ENCODE assay signal across 16 cellular contexts in genomic region chr1:15106608-15107007, GRCh38. TPM values are rescaled to one million over a fixed set of nuclear protein-coding genes. Genes with fewer than 3 reads are reported as not detected.
DNase-seq lines count a peak whose midpoint lies in the region; ATAC-seq and TF ChIP-seq lines count a peak whose summit lies in the region.
"Had no signal": no experiment of that assay in that cellular context is flagged by ENCODE, and none has a peak within 500 bp of the region (broad histone marks: within the 10 kb centered on the region; RNA-seq: fewer than 3 reads in every experiment).

No MANE protein-coding gene starts in this region.

- H3K36me3 Mint-ChIP-seq in activated T-helper 1 cell treated with anti-CD3 and anti-CD28 coated beads, Interleukin-12 subunit alpha, Interleukin-12 subunit beta, Interleukin-2, Interleukin-4 antibody, amounts not matched to agents 30 ng/mL and 10 ng/mL and 1 ng/mL, durations not matched to agents 14 hours and 24 hours and 36 hours (ENCODE audit: low read depth), result no peaks in the 10 kb centered on the region
- H3K36me3 Mint-ChIP-seq in activated naive CD4-positive, alpha-beta T cell treated with anti-CD3 and anti-CD28 coated beads, Interleukin-2, amount 10 ng/mL, durations not matched to agents 7 days and 5 days, result no peaks in the 10 kb centered on the region

- POLR2A ChIA-PET in A673 (lab: Charles Lee; ENCODE audit: low non-redundant PET), result no interaction called here
- POLR2A ChIA-PET in HEK293 (lab: Yijun Ruan, JAX), result no interaction called here
- POLR2A ChIA-PET in SK-N-SH (lab: Yijun Ruan, JAX), result no interaction called here

- H3F3A ChIP-seq in SK-N-SH (replicated peaks; ENCODE audit: insufficient read depth), result no peaks in the 10 kb centered on the region

- H3K9me3 ChIP-seq in A673 (ENCODE audit: low read depth, low read length, poor library complexity, severe bottlenecking) (no peaks in the 10 kb centered on the region), HEK293 (ENCODE audit: control insufficient read depth, insufficient read depth, low read depth, low read length) (no peaks in the 10 kb centered on the region), SK-N-SH (no peaks in the 10 kb centered on the region)
- H3K9me3 ChIP-seq: MG63 had no signal

- H3K9me2 ChIP-seq in SK-N-SH, result no peaks in the 10 kb centered on the region

- no peaks in the 10 kb centered on the region for H3K79me2 ChIP-seq in SK-N-SH (ENCODE audit: insufficient read depth)

- no peaks in the 10 kb centered on the region for H3K36me3 ChIP-seq in A673 (ENCODE audit: insufficient read depth, low read length, poor library complexity, severe bottlenecking)
- H3K36me3 ChIP-seq in HEK293 (ENCODE audit: control insufficient read depth in 2 of 2, insufficient read depth in 1 of 2, low read length in 2 of 2), result no peaks in the 10 kb centered on the region
- H3K36me3 ChIP-seq in SK-N-SH (replicated peaks in 1 of 2; ENCODE audit: control insufficient read depth in 1 of 2, insufficient read depth in 2 of 2, low read length in 1 of 2), result no peaks in the 10 kb centered on the region
- H3K36me3 ChIP-seq: MG63 had no signal

- CTCF ChIA-PET in A673 (lab: Charles Lee) (no interaction called here), HEK293 (lab: Yijun Ruan, JAX) (interaction anchor here (0.6 to 0.8 kb wide), 3 partner anchors 42 to 217 kb away, joined by 3 to 4 read pairs (median 4); no protein-coding TSS in a partner anchor), SK-N-SH (lab: Yijun Ruan, JAX) (interaction anchor here (1.0 to 1.3 kb wide), 2 partner anchors 45 to 60 kb away, joined by 3 read pairs; no protein-coding TSS in a partner anchor)
- CTCF ChIA-PET in activated naive CD4-positive, alpha-beta T cell treated with anti-CD3 and anti-CD28 coated beads, Interleukin-2, amount 10 ng/mL, durations not matched to agents 7 days and 5 days (lab: Charles Lee), result no interaction called here

- H3K9ac ChIP-seq in SK-N-SH, result no peak overlapping the region

- H3K27me3 ChIP-seq in A673 (replicated peaks; ENCODE audit: insufficient read depth, low read depth, low read length, poor library complexity), result no peaks in the 10 kb centered on the region
- no peaks in the 10 kb centered on the region for H3K27me3 ChIP-seq in SK-N-SH (ENCODE audit: insufficient read depth)
- H3K27me3 ChIP-seq: MG63 had no signal

- H3K4me3 ChIP-seq in A673 (ENCODE audit: low read depth, low read length, poor library complexity, severe bottlenecking), result no peak overlapping the region
- no peak overlapping the region for H3K4me3 ChIP-seq in HEK293 (ENCODE audit: low read depth, low read length)
- H3K4me3 ChIP-seq in SK-N-SH (ENCODE audit: low read depth in 2 of 2, low read length in 1 of 2), result no peak overlapping the region
- no peak overlapping the region for H3K4me3 ChIP-seq in epithelial cell of esophagus (ENCODE audit: low read length)
- H3K4me3 ChIP-seq: MG63 had no signal

- no peak overlapping the region for H3K27ac Mint-ChIP-seq in activated T-helper 1 cell treated with anti-CD3 and anti-CD28 coated beads, Interleukin-12 subunit alpha, Interleukin-12 subunit beta, Interleukin-2, Interleukin-4 antibody, amounts not matched to agents 30 ng/mL and 10 ng/mL and 1 ng/mL, durations not matched to agents 14 hours and 24 hours and 36 hours
- H3K27ac Mint-ChIP-seq in activated naive CD4-positive, alpha-beta T cell treated with anti-CD3 and anti-CD28 coated beads, Interleukin-2, amount 10 ng/mL, durations not matched to agents 7 days and 5 days, result no peak overlapping the region
- H3K27ac Mint-ChIP-seq: activated naive CD8-positive, alpha-beta T cell treated with anti-CD3 and anti-CD28 coated beads, Interleukin-2, amount 50 U/mL, for 24 hours had no signal

- H3K4me1 ChIP-seq in A673 (ENCODE audit: insufficient read depth, low read length, poor library complexity, severe bottlenecking), result peaks cover 2% of the 10 kb centered on the region
- H3K4me1 ChIP-seq in HEK293 (ENCODE audit: control insufficient read depth, insufficient read depth, low read length), result no peaks in the 10 kb centered on the region
- peaks cover 0 to 6% of the 10 kb centered on the region in 2 experiments; a peak in 1 of 4 replicates for H3K4me1 ChIP-seq in SK-N-SH (ENCODE audit: control insufficient read depth in 1 of 2, insufficient read depth in 2 of 2, low read depth in 1 of 2, low read length in 1 of 2)

- no peak for TF ChIP-seq CTCF in A673 (conservative IDR thresholded peaks at IDR 0.05; ENCODE audit: low read depth, low read length)
- no peak for TF ChIP-seq CTCF in HEK293 (tag by site-specific recombination; IDR thresholded peaks at IDR 0.05)
- no peak for TF ChIP-seq CTCF in SK-N-SH (IDR thresholded peaks at IDR 0.05)
- TF ChIP-seq CTCF in epithelial cell of esophagus (IDR thresholded peaks at IDR 0.05; ENCODE audit: insufficient read depth, low read depth, low read length, missing control alignments), result no peak

- intact Hi-C loops in A673 (cut with micrococcal nuclease; ENCODE audit: unreplicated experiment), result no loop called here
- intact Hi-C loops in activated T-helper 1 cell treated with anti-CD3 and anti-CD28 coated beads, Interleukin-12 subunit alpha, Interleukin-12 subunit beta, Interleukin-2, Interleukin-4 antibody, amounts not matched to agents 30 ng/mL and 10 ng/mL and 1 ng/mL, durations not matched to agents 14 hours and 24 hours and 36 hours (cut with micrococcal nuclease), result no loop called here

- H4K20me1 ChIP-seq in SK-N-SH (ENCODE audit: insufficient read depth), result no peaks in the 10 kb centered on the region

- BruUV-seq in A673 (replicated peaks; lab: Mats Ljungman, UMichigan), result no TSS peak

- TF ChIP-seq RAD21 in SK-N-SH (IDR thresholded peaks at IDR 0.05; ENCODE audit: low read length), result no peak

- no peak overlapping the region for H3K4me2 ChIP-seq in SK-N-SH

- H3K4me1 Mint-ChIP-seq in activated T-helper 1 cell treated with anti-CD3 and anti-CD28 coated beads, Interleukin-12 subunit alpha, Interleukin-12 subunit beta, Interleukin-2, Interleukin-4 antibody, amounts not matched to agents 30 ng/mL and 10 ng/mL and 1 ng/mL, durations not matched to agents 14 hours and 24 hours and 36 hours (ENCODE audit: low read depth), result no peaks in the 10 kb centered on the region
- H3K4me1 Mint-ChIP-seq in activated naive CD4-positive, alpha-beta T cell treated with anti-CD3 and anti-CD28 coated beads, Interleukin-2, amount 10 ng/mL, durations not matched to agents 7 days and 5 days, result no peaks in the 10 kb centered on the region

- DNase-seq in A673 (ENCODE audit: low spot score) (peak; percentile 55), SK-N-SH (no peak), epithelial cell of esophagus (ENCODE audit: low read depth) (peak; percentile 18), DMS153 (lab: John Stamatoyannopoulos, UW) (no peak)
- no peak for DNase-seq in activated T-helper 1 cell treated with anti-CD3 and anti-CD28 coated beads, Interleukin-12 subunit alpha, Interleukin-12 subunit beta, Interleukin-2, Interleukin-4 antibody, amounts not matched to agents 30 ng/mL and 10 ng/mL and 1 ng/mL, durations not matched to agents 14 hours and 24 hours and 36 hours (ENCODE audit: low spot score)
- no peak for DNase-seq in activated naive CD4-positive, alpha-beta T cell treated with anti-CD3 and anti-CD28 coated beads, Interleukin-2, amount 10 ng/mL, durations not matched to agents 7 days and 5 days
- DNase-seq: activated naive CD8-positive, alpha-beta T cell treated with anti-CD3 and anti-CD28 coated beads, Interleukin-2, amount 50 U/mL, for 24 hours; activated T-cell treated with anti-CD3 and anti-CD28 coated beads, Interleukin-2, amount 50 U/mL, for 48 hours; DMS79; GOT3; MG63; NCI-H2081 treated with DMSO at 0.1 percent for 48 hours; SIG-M5; T-helper 9 cell had no signal

- ATAC-seq in GM19467 (IDR thresholded peaks at IDR 0.05; ENCODE audit: unreplicated experiment), result no peak
- ATAC-seq: activated naive CD8-positive, alpha-beta T cell treated with anti-CD3 and anti-CD28 coated beads, Interleukin-2, amount 50 U/mL, for 24 hours had no signal

- no peaks in the 10 kb centered on the region for H3K9me3 Mint-ChIP-seq in activated T-helper 1 cell treated with anti-CD3 and anti-CD28 coated beads, Interleukin-12 subunit alpha, Interleukin-12 subunit beta, Interleukin-2, Interleukin-4 antibody, amounts not matched to agents 30 ng/mL and 10 ng/mL and 1 ng/mL, durations not matched to agents 14 hours and 24 hours and 36 hours
- H3K9me3 Mint-ChIP-seq in activated naive CD4-positive, alpha-beta T cell treated with anti-CD3 and anti-CD28 coated beads, Interleukin-2, amount 10 ng/mL, durations not matched to agents 7 days and 5 days, result peaks cover 3% of the 10 kb centered on the region
- H3K9me3 Mint-ChIP-seq: activated naive CD8-positive, alpha-beta T cell treated with anti-CD3 and anti-CD28 coated beads, Interleukin-2, amount 50 U/mL, for 24 hours had no signal

- no peak overlapping the region for H2AFZ ChIP-seq in SK-N-SH (ENCODE audit: low read depth)

- H3K27me3 Mint-ChIP-seq in activated T-helper 1 cell treated with anti-CD3 and anti-CD28 coated beads, Interleukin-12 subunit alpha, Interleukin-12 subunit beta, Interleukin-2, Interleukin-4 antibody, amounts not matched to agents 30 ng/mL and 10 ng/mL and 1 ng/mL, durations not matched to agents 14 hours and 24 hours and 36 hours (ENCODE audit: insufficient read depth), result peaks cover 16% of the 10 kb centered on the region
- peaks cover 27% of the 10 kb centered on the region for H3K27me3 Mint-ChIP-seq in activated naive CD4-positive, alpha-beta T cell treated with anti-CD3 and anti-CD28 coated beads, Interleukin-2, amount 10 ng/mL, durations not matched to agents 7 days and 5 days

- TF ChIP-seq EP300 in SK-N-SH (IDR thresholded peaks at IDR 0.05; ENCODE audit: borderline replicate concordance in 1 of 2, low read depth in 1 of 2, low read length in 1 of 2), result no peak

- 36% methylated on average over 7 of the region's 7 CpGs for WGBS in SK-N-SH (ENCODE audit: low lambda C conversion rate)

- H3K4me3 Mint-ChIP-seq in activated T-helper 1 cell treated with anti-CD3 and anti-CD28 coated beads, Interleukin-12 subunit alpha, Interleukin-12 subunit beta, Interleukin-2, Interleukin-4 antibody, amounts not matched to agents 30 ng/mL and 10 ng/mL and 1 ng/mL, durations not matched to agents 14 hours and 24 hours and 36 hours, result no peak overlapping the region
- no peak overlapping the region for H3K4me3 Mint-ChIP-seq in activated naive CD4-positive, alpha-beta T cell treated with anti-CD3 and anti-CD28 coated beads, Interleukin-2, amount 10 ng/mL, durations not matched to agents 7 days and 5 days
- H3K4me3 Mint-ChIP-seq: activated naive CD8-positive, alpha-beta T cell treated with anti-CD3 and anti-CD28 coated beads, Interleukin-2, amount 50 U/mL, for 24 hours had no signal

- no peak overlapping the region for H3K27ac ChIP-seq in A673 (ENCODE audit: low read depth, low read length, poor library complexity, severe bottlenecking)
- no peak overlapping the region for H3K27ac ChIP-seq in HEK293 (ENCODE audit: extremely low read depth, low read depth, low read length)
- H3K27ac ChIP-seq in SK-N-SH (ENCODE audit: low read depth in 2 of 2, low read length in 1 of 2), result no peak overlapping the region

RNA-seq across cellular contexts. Expression of gene TMEM51, which starts 46.9 kb away (rescaled TPM):
- total RNA-seq in A673 (2021), result 1.7 TPM in 2 replicates
- 20.5 and 25.6 TPM in 2 replicates for polyA plus RNA-seq in SK-N-SH (2012; rRNA removed)
- 18.6 and 23.4 TPM in 2 replicates for polyA plus RNA-seq in SK-N-SH (2012; cell fraction: cytosol; rRNA removed)
- polyA plus RNA-seq in SK-N-SH (2012; cell fraction: nucleus; rRNA removed), result 18.5 and 19.6 TPM in 2 replicates
- total RNA-seq in activated T-helper 1 cell treated with anti-CD3 and anti-CD28 coated beads, Interleukin-12 subunit alpha, Interleukin-12 subunit beta, Interleukin-2, Interleukin-4 antibody, amounts not matched to agents 30 ng/mL and 10 ng/mL and 1 ng/mL, durations not matched to agents 14 hours and 24 hours and 36 hours, result 0.21 TPM in 1 of 2 replicates, not detected in the other

Comparison
In these comparisons a context has a peak if more than half of its experiments do, and no peak if none do; other contexts are left out.
1. DNase-seq: peak in A673 (single experiment) and epithelial cell of esophagus (single experiment); none in SK-N-SH (single experiment), activated T-helper 1 cell treated with anti-CD3 and anti-CD28 coated beads, Interleukin-12 subunit alpha, Interleukin-12 subunit beta, Interleukin-2, Interleukin-4 antibody, amounts not matched to agents 30 ng/mL and 10 ng/mL and 1 ng/mL, durations not matched to agents 14 hours and 24 hours and 36 hours (single experiment), DMS153 (single experiment) and activated naive CD4-positive, alpha-beta T cell treated with anti-CD3 and anti-CD28 coated beads, Interleukin-2, amount 10 ng/mL, durations not matched to agents 7 days and 5 days (single experiment).
2. CTCF ChIA-PET loops: an anchor here in HEK293 (0.6 to 0.8 kb wide) and SK-N-SH (1.0 to 1.3 kb wide); none called in A673 and activated naive CD4-positive, alpha-beta T cell treated with anti-CD3 and anti-CD28 coated beads, Interleukin-2, amount 10 ng/mL, durations not matched to agents 7 days and 5 days.